ENCODE assay signal across 24 cellular contexts in the genomic region with DNA sequence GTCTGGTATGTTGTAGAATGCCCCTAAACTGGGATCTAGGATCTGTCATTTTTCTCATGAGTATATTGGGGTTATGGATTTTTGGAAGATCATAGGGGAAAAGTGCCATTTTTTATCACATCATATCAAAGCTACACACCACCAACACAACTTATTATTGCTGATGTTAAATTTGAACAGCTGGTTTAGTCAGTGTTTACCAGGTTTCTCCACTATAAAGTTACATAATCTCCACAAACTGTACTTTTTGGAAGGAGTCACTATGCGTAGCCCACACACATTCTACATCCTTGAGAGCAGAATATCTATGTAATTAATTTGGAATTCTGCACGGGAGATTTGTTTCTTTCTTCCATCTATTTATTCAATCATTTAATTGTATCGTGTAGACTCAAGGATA.
"Had no signal": no experiment of that assay in that cellular context is flagged by ENCODE, and none has a peak within 500 bp of the region (broad histone marks: within the 10 kb centered on the region; RNA-seq: fewer than 3 reads in every experiment).

No MANE protein-coding gene starts in this region.

- H3K36me3 ChIP-seq: breast epithelium, uterus had no signal

- H3K27me3 ChIP-seq: breast epithelium, gastroesophageal sphincter, hepatocyte, spleen, uterus had no signal

- H3K4me3 ChIP-seq: breast epithelium, gastroesophageal sphincter, hepatocyte, spleen, uterus had no signal

- H3K27ac ChIP-seq: breast epithelium, gastroesophageal sphincter, hepatocyte, spleen, uterus, WERI-Rb-1 had no signal

- H3K4me1 ChIP-seq: breast epithelium, gastroesophageal sphincter, spleen, uterus had no signal

- H3K9me3 ChIP-seq: breast epithelium, gastroesophageal sphincter, spleen, uterus had no signal

- H3K27ac Mint-ChIP-seq: activated CD4-positive, alpha-beta memory T cell treated with anti-CD3 and anti-CD28 coated beads for 36 hours; activated naive CD4-positive, alpha-beta T cell treated with anti-CD3 and anti-CD28 coated beads for 36 hours; stimulated activated naive CD8-positive, alpha-beta T cell treated with anti-CD3 and anti-CD28 coated beads, Interleukin-15, Interleukin-2, amounts not matched to agents 100 ng/mL and 50 ng/mL, for 24 hours; type B pancreatic cell had no signal

- H3K27me3 Mint-ChIP-seq: activated CD4-positive, alpha-beta memory T cell treated with anti-CD3 and anti-CD28 coated beads for 36 hours; naive B cell; stimulated activated naive CD8-positive, alpha-beta T cell treated with anti-CD3 and anti-CD28 coated beads, Interleukin-15, Interleukin-2, amounts not matched to agents 100 ng/mL and 50 ng/mL, for 24 hours; type B pancreatic cell had no signal

- H3K9me3 Mint-ChIP-seq: activated CD4-positive, alpha-beta memory T cell treated with anti-CD3 and anti-CD28 coated beads for 36 hours; activated naive CD4-positive, alpha-beta T cell treated with anti-CD3 and anti-CD28 coated beads for 36 hours; naive B cell; stimulated activated naive CD8-positive, alpha-beta T cell treated with anti-CD3 and anti-CD28 coated beads, Interleukin-15, Interleukin-2, amounts not matched to agents 100 ng/mL and 50 ng/mL, for 24 hours; T-helper 1 cell treated with Interleukin-12 subunit alpha and Interleukin-12 subunit beta and Interleukin-4 antibody, amounts not matched to agents 30 μg/mL and 1 μg/mL, for 36 hours; type B pancreatic cell had no signal

- DNase-seq: activated CD4-positive, alpha-beta memory T cell treated with anti-CD3 and anti-CD28 coated beads for 36 hours; activated CD4-positive, alpha-beta T cell treated with anti-CD3 and anti-CD28 coated beads for 48 hours; activated CD8-positive, alpha-beta memory T cell treated with anti-CD3 and anti-CD28 coated beads, Interleukin-2, amount 50 U/mL, for 48 hours; activated effector memory CD4-positive, alpha-beta T cell treated with anti-CD3 and anti-CD28 coated beads, Interleukin-2, amount 50 U/mL, for 16 hours; activated naive CD4-positive, alpha-beta T cell treated with anti-CD3 and anti-CD28 coated beads for 36 hours; effector CD8-positive, alpha-beta T cell; islet precursor cell; left cardiac atrium; left ventricle myocardium superior; mammary epithelial cell; naive B cell; right cardiac atrium; spleen; T1000; uterus; WERI-Rb-1 had no signal

- ATAC-seq: activated CD4-positive, CD25-positive, alpha-beta regulatory T cell treated with anti-CD3 and anti-CD28 coated beads, Interleukin-2, amount 50 U/mL, for 24 hours; gastroesophageal sphincter; left cardiac atrium; left ventricle myocardium superior; right cardiac atrium had no signal

- H3K4me3 Mint-ChIP-seq: activated CD4-positive, alpha-beta memory T cell treated with anti-CD3 and anti-CD28 coated beads for 36 hours; activated naive CD4-positive, alpha-beta T cell treated with anti-CD3 and anti-CD28 coated beads for 36 hours; mesothelial cell of epicardium; naive B cell; stimulated activated naive CD8-positive, alpha-beta T cell treated with anti-CD3 and anti-CD28 coated beads, Interleukin-15, Interleukin-2, amounts not matched to agents 100 ng/mL and 50 ng/mL, for 24 hours; T-helper 1 cell treated with Interleukin-12 subunit alpha and Interleukin-12 subunit beta and Interleukin-4 antibody, amounts not matched to agents 30 μg/mL and 1 μg/mL, for 36 hours; type B pancreatic cell had no signal
